ENCODE assay signal across 22 cellular contexts in the genomic region with DNA sequence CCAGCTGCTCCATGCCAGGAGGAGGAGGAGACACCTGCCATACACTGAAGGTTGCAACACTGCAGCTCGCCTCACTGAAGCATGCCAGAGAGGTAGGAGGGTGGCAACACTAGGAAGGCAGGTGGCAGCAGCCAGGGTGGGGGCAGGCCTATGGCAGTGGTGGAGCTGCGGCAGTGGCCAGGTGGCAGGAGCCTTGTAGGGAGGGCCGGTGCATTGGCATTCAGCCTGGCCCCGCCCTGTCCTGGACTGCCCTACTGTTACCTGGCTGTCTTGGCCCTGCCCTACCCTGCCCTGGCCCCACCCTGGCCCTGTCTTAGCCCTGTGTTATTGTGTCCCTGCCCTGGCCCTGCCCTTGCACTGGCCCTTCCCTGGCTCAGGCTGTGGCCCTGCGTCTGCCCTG. TPM values are rescaled to one million over a fixed set of nuclear protein-coding genes. Genes with fewer than 3 reads are reported as not detected.
DNase-seq lines count a peak whose midpoint lies in the region; ATAC-seq and TF ChIP-seq lines count a peak whose summit lies in the region.
"Had no signal": no experiment of that assay in that cellular context is flagged by ENCODE, and none has a peak within 500 bp of the region (broad histone marks: within the 10 kb centered on the region; RNA-seq: fewer than 3 reads in every experiment).

No MANE protein-coding gene starts in this region.

- no peaks in the 10 kb centered on the region for H3K79me2 ChIP-seq in Karpas-422 (ENCODE audit: low read length)

- H4K8ac ChIP-seq in neuronal stem cell (ENCODE audit: low read depth, low read length): no peak overlapping the region

- no peak overlapping the region for H2AFZ ChIP-seq in neuronal stem cell (ENCODE audit: low read length)
- no peak overlapping the region for H2AFZ ChIP-seq in Karpas-422 (ENCODE audit: low read length)

- TF ChIP-seq CTCF in epithelial cell of esophagus (IDR thresholded peaks at IDR 0.05; ENCODE audit: insufficient read depth, low read depth, low read length, missing control alignments): no peak
- TF ChIP-seq CTCF in tibial artery (IDR thresholded peaks at IDR 0.05): no peak

- no peak overlapping the region for H2BK5ac ChIP-seq in neuronal stem cell (ENCODE audit: low read length)

- peak overlapping the region; percentile 17 for H2AK5ac ChIP-seq in neuronal stem cell (ENCODE audit: low read depth, low read length)

- H3K79me1 ChIP-seq in neuronal stem cell (ENCODE audit: low read depth, low read length): no peaks in the 10 kb centered on the region

- no CpG with 5 or more reads among the region's 5 CpGs for WGBS in neuronal stem cell (ENCODE audit: extremely low coverage in 2 of 2, insufficient read length in 2 of 2, insufficient replicate concordance in 1 of 2), 2 donors

- H3K4me2 ChIP-seq in neuronal stem cell (ENCODE audit: insufficient read depth, low read length, poor library complexity, severe bottlenecking): no peak overlapping the region
- no peak overlapping the region for H3K4me2 ChIP-seq in Karpas-422 (ENCODE audit: low read depth, low read length, poor library complexity, severe bottlenecking)

- H2BK120ac ChIP-seq in neuronal stem cell (ENCODE audit: low read depth, low read length): no peak overlapping the region

- H3K9ac ChIP-seq in neuronal stem cell (ENCODE audit: low read depth, low read length, poor library complexity) (no peak overlapping the region), Karpas-422 (ENCODE audit: low read length) (no peak overlapping the region)

- no peaks in the 10 kb centered on the region for H3K36me3 ChIP-seq in neuronal stem cell (replicated peaks in 1 of 2; ENCODE audit: control insufficient read depth in 2 of 2, insufficient read depth in 2 of 2, low read length in 2 of 2)
- no peaks in the 10 kb centered on the region for H3K36me3 ChIP-seq in tibial artery
- no peaks in the 10 kb centered on the region for H3K36me3 ChIP-seq in Karpas-422 (ENCODE audit: insufficient read depth, low read length)

- H4K20me1 ChIP-seq in Karpas-422 (ENCODE audit: insufficient read depth, low read depth, low read length): no peaks in the 10 kb centered on the region

- H3K23ac ChIP-seq in neuronal stem cell (ENCODE audit: low read depth, low read length, poor library complexity): peak overlapping the region; percentile 37

- no peak overlapping the region for H2BK15ac ChIP-seq in neuronal stem cell (ENCODE audit: low read length)

- H3K9me3 ChIP-seq in neuronal stem cell (replicated peaks in 1 of 2; ENCODE audit: control insufficient read depth in 2 of 2, insufficient read depth in 1 of 2, low read depth in 1 of 2, low read length in 2 of 2): peaks cover 0 to 2% of the 10 kb centered on the region in 2 donors
- no peaks in the 10 kb centered on the region for H3K9me3 ChIP-seq in tibial artery
- no peaks in the 10 kb centered on the region for H3K9me3 ChIP-seq in Karpas-422 (ENCODE audit: low read length)

- H2BK12ac ChIP-seq in neuronal stem cell (ENCODE audit: low read length): no peak overlapping the region

- DNase-seq in DMS79 treated with DMSO at 0.1 percent for 48 hours (lab: John Stamatoyannopoulos, UW): peak; percentile 23
- DNase-seq in NCI-H2107 treated with DMSO at 0.1 percent for 48 hours (lab: John Stamatoyannopoulos, UW; ENCODE audit: unreplicated experiment): peak; percentile 2
- DNase-seq in epithelial cell of esophagus (ENCODE audit: low read depth): peak; percentile 36
- DNase-seq in neuronal stem cell (ENCODE audit: low spot score): no peak
- no peak for DNase-seq in tibial artery
- no peak for DNase-seq in Karpas-422
- DNase-seq in Ammon's horn (ENCODE audit: low spot score): no peak
- DNase-seq: activated CD4-positive, alpha-beta T cell treated with anti-CD3 and anti-CD28 coated beads for 36 hours; activated T-cell treated with anti-CD3 and anti-CD28 coated beads for 4 hours; DND-41; effector memory CD4-positive, alpha-beta T cell; foreskin fibroblast; NCI-H1092 treated with DMSO at 0.1 percent for 48 hours; NCI-H526 had no signal

- no peak for ATAC-seq in GM18502 (IDR thresholded peaks at IDR 0.05; ENCODE audit: poor library complexity, unreplicated experiment)
- ATAC-seq: activated CD4-positive, alpha-beta T cell treated with anti-CD3 and anti-CD28 coated beads for 36 hours had no signal

- H3K4ac ChIP-seq in neuronal stem cell (ENCODE audit: low read length): no peak overlapping the region

- H3K4me3 ChIP-seq in epithelial cell of esophagus (ENCODE audit: low read length) (no peak overlapping the region), neuronal stem cell (ENCODE audit: low read length in 2 of 2) (no peak overlapping the region), tibial artery (no peak overlapping the region), Karpas-422 (ENCODE audit: low read length) (no peak overlapping the region)

- no peak overlapping the region for H3K18ac ChIP-seq in neuronal stem cell (ENCODE audit: low read length)

- no peaks in the 10 kb centered on the region for H3K9me2 ChIP-seq in Karpas-422 (replicated peaks; ENCODE audit: insufficient read depth, low read length)

- H3K4me1 ChIP-seq in neuronal stem cell (ENCODE audit: control insufficient read depth in 2 of 2, insufficient read depth in 1 of 2, low read depth in 1 of 2, low read length in 2 of 2): no peaks in the 10 kb centered on the region
- no peaks in the 10 kb centered on the region for H3K4me1 ChIP-seq in tibial artery
- H3K4me1 ChIP-seq in Karpas-422 (ENCODE audit: low read length): no peaks in the 10 kb centered on the region

- H3K27me3 ChIP-seq in neuronal stem cell (ENCODE audit: control insufficient read depth in 3 of 3, insufficient read depth in 3 of 3, low read depth in 1 of 3, low read length in 3 of 3) (peaks cover 0 to 9% (median 0%) of the 10 kb centered on the region in 3 experiments), tibial artery (no peaks in the 10 kb centered on the region), Karpas-422 (ENCODE audit: low read length) (no peaks in the 10 kb centered on the region)

- no peak overlapping the region for H4K91ac ChIP-seq in neuronal stem cell (ENCODE audit: low read depth, low read length, poor library complexity)

- intact Hi-C loops in tibial artery (cut with DNase I; ENCODE audit: low total_unique reads): no loop called here

- peak overlapping the region; percentile 1 for H3K14ac ChIP-seq in neuronal stem cell (ENCODE audit: low read length)

- H3K27ac ChIP-seq in neuronal stem cell (replicated peaks; ENCODE audit: low read length) (no peak overlapping the region), tibial artery (no peak overlapping the region), Karpas-422 (ENCODE audit: low read length) (no peak overlapping the region)

RNA-seq across cellular contexts. Expression of gene ANKRD62, which starts 7.4 kb away (rescaled TPM):
- not detected for polyA plus RNA-seq in neuronal stem cell (2013, experiment 1 of 2)
- not detected for polyA plus RNA-seq in neuronal stem cell (2013, experiment 2 of 2)
- total RNA-seq in Karpas-422 (2014; rRNA removed; shearing (Covaris generic); ENCODE audit: low replicate concordance): not detected in 2 replicates
- total RNA-seq: activated CD4-positive, alpha-beta T cell treated with anti-CD3 and anti-CD28 coated beads for 36 hours; H4; mesothelial cell of epicardium; osteoblast; skeletal muscle tissue; T-helper 2 cell treated with Interferon-gamma antibody and Interleukin-4, amounts not matched to agents 100 ng/mL and 5 ng/mL, for 36 hours had no signal
- polyA plus RNA-seq: BJ, IgD-negative memory B cell had no signal

Comparison
In these comparisons a context has a peak if more than half of its experiments do, and no peak if none do; other contexts are left out.
1. DNase-seq: peak in DMS79 treated with DMSO at 0.1 percent for 48 hours (single experiment), NCI-H2107 treated with DMSO at 0.1 percent for 48 hours (single experiment) and epithelial cell of esophagus (single experiment); none in neuronal stem cell (single experiment), tibial artery (0 of 2), Karpas-422 (single experiment) and Ammon's horn (single experiment).